ENCODE assay signal across 19 cellular contexts in genomic region chr7:157488966-157489365, GRCh38.
DNase-seq lines count a peak whose midpoint lies in the region; ATAC-seq and TF ChIP-seq lines count a peak whose summit lies in the region.
"Had no signal": no experiment of that assay in that cellular context is flagged by ENCODE, and none has a peak within 500 bp of the region (broad histone marks: within the 10 kb centered on the region; RNA-seq: fewer than 3 reads in every experiment).

No MANE protein-coding gene starts in this region.

- H3K27me3 Mint-ChIP-seq in activated CD8-positive, alpha-beta T cell treated with anti-CD3 and anti-CD28 coated beads, Interleukin-2, amount 10 ng/mL, durations not matched to agents 7 days and 5 days (ENCODE audit: low read depth) = peaks cover 22% of the 10 kb centered on the region
- H3K27me3 Mint-ChIP-seq in activated CD8-positive, alpha-beta T cell treated with anti-CD3 and anti-CD28 coated beads for 36 hours = peaks cover 19% of the 10 kb centered on the region

- H3K36me3 ChIP-seq in PC-3 (ENCODE audit: low read depth, low read length) (peaks cover 4% of the 10 kb centered on the region; the same call in 1 of the 2 replicates), sigmoid colon (no peaks in the 10 kb centered on the region)
- H3K36me3 ChIP-seq: SJCRH30 had no signal

- H3K9me3 Mint-ChIP-seq in activated CD8-positive, alpha-beta T cell treated with anti-CD3 and anti-CD28 coated beads, Interleukin-2, amount 10 ng/mL, durations not matched to agents 7 days and 5 days (ENCODE audit: insufficient read depth) = peaks cover 18% of the 10 kb centered on the region
- H3K9me3 Mint-ChIP-seq in activated CD8-positive, alpha-beta T cell treated with anti-CD3 and anti-CD28 coated beads for 36 hours = peaks cover 13% of the 10 kb centered on the region

- H3K27ac Mint-ChIP-seq in activated CD8-positive, alpha-beta T cell treated with anti-CD3 and anti-CD28 coated beads, Interleukin-2, amount 10 ng/mL, durations not matched to agents 7 days and 5 days = peak overlapping the region; percentile 46
- no peak overlapping the region for H3K27ac Mint-ChIP-seq in activated CD8-positive, alpha-beta T cell treated with anti-CD3 and anti-CD28 coated beads for 36 hours
- H3K27ac Mint-ChIP-seq: CD8-positive, alpha-beta T cell had no signal

- BruUV-seq in PC-3 (replicated peaks; lab: Mats Ljungman, UMichigan) = no TSS peak

- no peak overlapping the region for H2AFZ ChIP-seq in PC-3 (ENCODE audit: low read length)
- H2AFZ ChIP-seq: PC-9 had no signal

- TF ChIP-seq POLR2A in sigmoid colon (IDR thresholded peaks at IDR 0.05) = no peak

- H3K9me3 ChIP-seq in PC-3 (ENCODE audit: low read length) (peaks cover 6% of the 10 kb centered on the region), sigmoid colon (no peaks in the 10 kb centered on the region)

- no peaks in the 10 kb centered on the region for H3K79me2 ChIP-seq in PC-3 (ENCODE audit: low read length)

- DNase-seq in activated CD8-positive, alpha-beta T cell treated with anti-CD3 and anti-CD28 coated beads, Interleukin-2, amount 10 ng/mL, durations not matched to agents 7 days and 5 days = peak; percentile 16
- DNase-seq in activated CD8-positive, alpha-beta T cell treated with anti-CD3 and anti-CD28 coated beads for 36 hours = no peak
- DNase-seq in PC-3 (no peak), left lobe of liver (ENCODE audit: low spot score) (peak; percentile 35), sigmoid colon (peak; percentile 37), HEK293T (ENCODE audit: extremely low spot score) (no peak), NCI-H1436 treated with DMSO at 0.1 percent for 48 hours (lab: John Stamatoyannopoulos, UW) (no peak), C1 segment of cervical spinal cord (lab: John Stamatoyannopoulos, UW) (no peak)
- DNase-seq: Calu3, GOT3, NCI-H1105 treated with DMSO at 0.1 percent for 48 hours, NCI-H187, NCI-H2107, NCI-H2227 treated with DMSO at 0.1 percent for 48 hours, NCI-H524, PC-9, SJCRH30 had no signal

- H3F3A ChIP-seq in PC-3 (ENCODE audit: low read length, unreplicated experiment) = peaks cover 9% of the 10 kb centered on the region

- H3K4me3 ChIP-seq in PC-3 (ENCODE audit: low read length) (no peak overlapping the region), sigmoid colon (no peak overlapping the region)
- H3K4me3 ChIP-seq: PC-9, SJCRH30 had no signal

- POLR2A ChIA-PET in activated CD8-positive, alpha-beta T cell treated with anti-CD3 and anti-CD28 coated beads, Interleukin-2, amount 10 ng/mL, durations not matched to agents 7 days and 5 days (lab: Charles Lee) = no interaction called here
- POLR2A ChIA-PET in activated CD8-positive, alpha-beta T cell treated with anti-CD3 and anti-CD28 coated beads for 36 hours (lab: Charles Lee) = no interaction called here
- POLR2A ChIA-PET in PC-3 (lab: Charles Lee; ENCODE audit: unreplicated experiment) = no interaction called here
- POLR2A ChIA-PET in HEK293T (lab: Yijun Ruan, JAX) = no interaction called here

- peaks cover 26% of the 10 kb centered on the region for H3K36me3 Mint-ChIP-seq in activated CD8-positive, alpha-beta T cell treated with anti-CD3 and anti-CD28 coated beads, Interleukin-2, amount 10 ng/mL, durations not matched to agents 7 days and 5 days (ENCODE audit: low read depth)
- H3K36me3 Mint-ChIP-seq in activated CD8-positive, alpha-beta T cell treated with anti-CD3 and anti-CD28 coated beads for 36 hours (ENCODE audit: low read depth) = no peaks in the 10 kb centered on the region
- H3K36me3 Mint-ChIP-seq: CD8-positive, alpha-beta T cell had no signal

- no peaks in the 10 kb centered on the region for H4K20me1 ChIP-seq in PC-3 (ENCODE audit: low read length)

- CTCF ChIA-PET in activated CD8-positive, alpha-beta T cell treated with anti-CD3 and anti-CD28 coated beads, Interleukin-2, amount 10 ng/mL, durations not matched to agents 7 days and 5 days (lab: Charles Lee) = no interaction called here
- CTCF ChIA-PET in activated CD8-positive, alpha-beta T cell treated with anti-CD3 and anti-CD28 coated beads for 36 hours (lab: Charles Lee) = interaction anchor here (1.4 kb wide), 1 partner anchor 15 kb away, joined by 3 read pairs; no protein-coding TSS in a partner anchor
- CTCF ChIA-PET in PC-3 (lab: Charles Lee) (interaction anchor here (0.7 kb wide), 1 partner anchor 17 kb away, joined by 9 read pairs; no protein-coding TSS in a partner anchor), HEK293T (lab: Yijun Ruan, JAX) (no interaction called here)

- H3K9ac ChIP-seq in PC-3 (ENCODE audit: low read length) = peak overlapping the region; percentile 44

- no peak for TF ChIP-seq CTCF in activated CD8-positive, alpha-beta T cell treated with anti-CD3 and anti-CD28 coated beads for 36 hours (IDR thresholded peaks at IDR 0.05)
- TF ChIP-seq CTCF in PC-3 (conservative IDR thresholded peaks at IDR 0.05; ENCODE audit: low read depth, low read length) = no peak
- TF ChIP-seq CTCF in sigmoid colon (IDR thresholded peaks at IDR 0.05) = no peak

- WGBS in sigmoid colon, 2 donors = 83 to 88% methylated on average over 10 of the region's 10 CpGs

- H3K4me3 Mint-ChIP-seq in activated CD8-positive, alpha-beta T cell treated with anti-CD3 and anti-CD28 coated beads, Interleukin-2, amount 10 ng/mL, durations not matched to agents 7 days and 5 days = no peak overlapping the region
- no peak overlapping the region for H3K4me3 Mint-ChIP-seq in activated CD8-positive, alpha-beta T cell treated with anti-CD3 and anti-CD28 coated beads for 36 hours
- H3K4me3 Mint-ChIP-seq: CD8-positive, alpha-beta T cell had no signal

- H3K27me3 ChIP-seq in PC-3 (ENCODE audit: low read length) (no peaks in the 10 kb centered on the region), sigmoid colon (peaks cover 0 to 7% (median 0%) of the 10 kb centered on the region in 3 donors)

- H3K9me2 ChIP-seq in PC-3 (replicated peaks; ENCODE audit: low read length) = no peaks in the 10 kb centered on the region

- TF ChIP-seq EP300 in sigmoid colon (IDR thresholded peaks at IDR 0.05) = no peak

- peaks cover 44% of the 10 kb centered on the region for H3K4me1 Mint-ChIP-seq in activated CD8-positive, alpha-beta T cell treated with anti-CD3 and anti-CD28 coated beads, Interleukin-2, amount 10 ng/mL, durations not matched to agents 7 days and 5 days (ENCODE audit: low read depth)
- peaks cover 24% of the 10 kb centered on the region for H3K4me1 Mint-ChIP-seq in activated CD8-positive, alpha-beta T cell treated with anti-CD3 and anti-CD28 coated beads for 36 hours (ENCODE audit: low read depth)

- H3K4me1 ChIP-seq in PC-3 (ENCODE audit: insufficient read depth, low read length) (peaks cover 20% of the 10 kb centered on the region), sigmoid colon (no peaks in the 10 kb centered on the region)
- H3K4me1 ChIP-seq: SJCRH30 had no signal

- H3K4me2 ChIP-seq in PC-3 (ENCODE audit: low read length) = 0 out of 2 replicates have a peak overlapping the region, but pooled peaks have one; percentile 15
- H3K4me2 ChIP-seq: PC-9 had no signal

- H3K27ac ChIP-seq in PC-3 (ENCODE audit: low read length) (peak overlapping the region; percentile 56), sigmoid colon (no peak overlapping the region)
- H3K27ac ChIP-seq: PC-9, RWPE1, SJCRH30 had no signal

- intact Hi-C loops in activated CD8-positive, alpha-beta T cell treated with anti-CD3 and anti-CD28 coated beads for 36 hours (cut with micrococcal nuclease) = no loop called here
- intact Hi-C loops in PC-3 (cut with micrococcal nuclease) (no loop called here), sigmoid colon (cut with DNase I) (no loop called here)

- ATAC-seq in activated CD8-positive, alpha-beta T cell treated with anti-CD3 and anti-CD28 coated beads, Interleukin-2, amount 10 ng/mL, durations not matched to agents 7 days and 5 days = no peak
- ATAC-seq in activated CD8-positive, alpha-beta T cell treated with anti-CD3 and anti-CD28 coated beads for 36 hours = no peak
- no peak for ATAC-seq in PC-3
- no peak for ATAC-seq in left lobe of liver
- ATAC-seq: CD8-positive, alpha-beta T cell had no signal

TF ChIP-seq in HEK293T, 16 proteins besides CTCF, POLR2A, EP300 and RAD21:
- TF ChIP-seq ARNT (IDR thresholded peaks at IDR 0.05) (no peak), ZNF384 (IDR thresholded peaks at IDR 0.05) (no peak), BHLHE40 (IDR thresholded peaks at IDR 0.05; ENCODE audit: borderline replicate concordance) (no peak), LEF1 (IDR thresholded peaks at IDR 0.05; ENCODE audit: borderline replicate concordance) (no peak), NFRKB (IDR thresholded peaks at IDR 0.05) (no peak), SUZ12 (IDR thresholded peaks at IDR 0.05) (no peak), FOXM1 (IDR thresholded peaks at IDR 0.05; ENCODE audit: borderline replicate concordance) (no peak), ELF4 (IDR thresholded peaks at IDR 0.05) (no peak)
- TF ChIP-seq, protein P1, sequence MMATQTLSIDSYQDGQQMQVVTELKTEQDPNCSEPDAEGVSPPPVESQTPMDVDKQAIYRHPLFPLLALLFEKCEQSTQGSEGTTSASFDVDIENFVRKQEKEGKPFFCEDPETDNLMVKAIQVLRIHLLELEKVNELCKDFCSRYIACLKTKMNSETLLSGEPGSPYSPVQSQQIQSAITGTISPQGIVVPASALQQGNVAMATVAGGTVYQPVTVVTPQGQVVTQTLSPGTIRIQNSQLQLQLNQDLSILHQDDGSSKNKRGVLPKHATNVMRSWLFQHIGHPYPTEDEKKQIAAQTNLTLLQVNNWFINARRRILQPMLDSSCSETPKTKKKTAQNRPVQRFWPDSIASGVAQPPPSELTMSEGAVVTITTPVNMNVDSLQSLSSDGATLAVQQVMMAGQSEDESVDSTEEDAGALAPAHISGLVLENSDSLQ (IDR thresholded peaks at IDR 0.05) = no peak

Comparison
In these comparisons a context has a peak if more than half of its experiments do, and no peak if none do; other contexts are left out.
1. DNase-seq: peak in activated CD8-positive, alpha-beta T cell treated with anti-CD3 and anti-CD28 coated beads, Interleukin-2, amount 10 ng/mL, durations not matched to agents 7 days and 5 days (single experiment), left lobe of liver (single experiment) and sigmoid colon (single experiment); none in activated CD8-positive, alpha-beta T cell treated with anti-CD3 and anti-CD28 coated beads for 36 hours (single experiment), PC-3 (single experiment), HEK293T (single experiment), NCI-H1436 treated with DMSO at 0.1 percent for 48 hours (single experiment) and C1 segment of cervical spinal cord (0 of 14).
2. CTCF ChIA-PET loops: an anchor here in activated CD8-positive, alpha-beta T cell treated with anti-CD3 and anti-CD28 coated beads for 36 hours (1.4 kb wide) and PC-3 (0.7 kb wide); none called in activated CD8-positive, alpha-beta T cell treated with anti-CD3 and anti-CD28 coated beads, Interleukin-2, amount 10 ng/mL, durations not matched to agents 7 days and 5 days and HEK293T.